1 cellular context compared by ENCODE assay signal in the genomic region with DNA sequence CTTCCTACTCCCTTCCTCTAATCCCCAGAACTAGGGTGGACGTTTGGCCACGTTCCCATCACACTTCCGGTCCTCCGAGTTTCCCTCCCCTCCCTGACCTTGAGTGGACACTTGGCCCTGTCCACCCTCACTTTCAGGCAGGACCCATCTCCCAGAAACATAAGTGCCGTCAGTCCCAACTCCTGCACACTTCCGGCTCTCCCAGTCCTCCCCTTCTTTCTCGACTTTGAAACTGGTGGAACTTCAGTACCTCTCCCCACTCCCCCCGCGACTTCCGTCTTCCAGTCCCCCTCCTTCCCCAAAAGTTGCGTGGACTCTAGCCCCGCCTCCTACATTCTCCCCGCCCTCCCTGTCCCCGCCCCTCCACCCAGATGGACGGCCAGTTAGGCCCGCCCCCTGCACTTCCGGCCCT.
A peak's percentile ranks its signal among the peaks of the same experiment; 100 is the strongest.
TF ChIP-seq lines count a peak whose summit lies in the region.

No MANE protein-coding gene starts in this region.

TF ChIP-seq in K562, 482 proteins besides CTCF, POLR2A, EP300 and RAD21 (continues in another document):
- TF ChIP-seq RBM15 (IDR thresholded peaks at IDR 0.05; ENCODE audit: insufficient read depth, low read length) (no peak), SIN3B (IDR thresholded peaks at IDR 0.05; ENCODE audit: low read depth) (no peak), ESRRB (CRISPR knock-in tag; IDR thresholded peaks at IDR 0.05; ENCODE audit: borderline replicate concordance) (no peak), THRAP3 (IDR thresholded peaks at IDR 0.05; ENCODE audit: borderline replicate concordance) (peak; percentile 66; the same call in 1 of the 2 replicates), ZNF3 (CRISPR knock-in tag; IDR thresholded peaks at IDR 0.05) (no peak), OTX1 (CRISPR knock-in tag; IDR thresholded peaks at IDR 0.05) (peak; percentile 78), ZNF639 (CRISPR knock-in tag; conservative IDR thresholded peaks at IDR 0.05 in 1 of 2, IDR thresholded peaks at IDR 0.05 in 1 of 2) (no peak), PBX2 (CRISPR knock-in tag; IDR thresholded peaks at IDR 0.05; ENCODE audit: low read depth) (no peak), PBX2 (tag; conservative IDR thresholded peaks at IDR 0.05; ENCODE audit: low read depth) (peak; percentile 69), DIDO1 (tag; IDR thresholded peaks at IDR 0.05; ENCODE audit: low read depth) (no peak), ETV1 (tag; conservative IDR thresholded peaks at IDR 0.05; ENCODE audit: low read depth) (peak; percentile 83), ETV6 (IDR thresholded peaks at IDR 0.05; ENCODE audit: borderline replicate concordance in 1 of 2, low read depth in 2 of 2, low read length in 1 of 2) (no peak; a peak in 1 of 4 replicates), ETV6 (CRISPR knock-in tag; IDR thresholded peaks at IDR 0.05; ENCODE audit: borderline replicate concordance) (no peak), ZNF232 (CRISPR knock-in tag; IDR thresholded peaks at IDR 0.05) (peak; percentile 40), NBN (IDR thresholded peaks at IDR 0.05; ENCODE audit: low read depth) (0 out of 2 replicates have a peak, but pooled peaks have one; percentile 15), ZFP1 (CRISPR knock-in tag; IDR thresholded peaks at IDR 0.05) (no peak), SNAPC5 (CRISPR knock-in tag; IDR thresholded peaks at IDR 0.05) (no peak), E2F6 (IDR thresholded peaks at IDR 0.05; ENCODE audit: borderline replicate concordance in 1 of 2, extremely low read depth in 1 of 2, insufficient read depth in 1 of 2, insufficient read length in 1 of 2, low read depth in 1 of 2, low read length in 1 of 2, poor library complexity in 1 of 2, severe bottlenecking in 1 of 2) (no peak), DPF2 (IDR thresholded peaks at IDR 0.05) (0 out of 2 replicates have a peak, but pooled peaks have one; percentile 39), FOXM1 (IDR thresholded peaks at IDR 0.05; ENCODE audit: low read depth) (no peak), FOXM1 (CRISPR knock-in tag; IDR thresholded peaks at IDR 0.05; ENCODE audit: low read depth) (no peak), RFX7 (CRISPR knock-in tag; IDR thresholded peaks at IDR 0.05) (no peak), DMBX1 (CRISPR knock-in tag; IDR thresholded peaks at IDR 0.05; ENCODE audit: borderline replicate concordance) (no peak), ZNF280B (CRISPR knock-in tag; IDR thresholded peaks at IDR 0.05) (no peak), CBX2 (IDR thresholded peaks at IDR 0.05; ENCODE audit: insufficient read depth, low read length, poor library complexity, severe bottlenecking) (no peak), CBX3 (IDR thresholded peaks at IDR 0.05; ENCODE audit: borderline replicate concordance in 1 of 2, low read length in 2 of 2) (peak in 1 of 2 experiments; percentile 50; a peak in 1 of 3 replicates)
- TF ChIP-seq, protein P1, sequence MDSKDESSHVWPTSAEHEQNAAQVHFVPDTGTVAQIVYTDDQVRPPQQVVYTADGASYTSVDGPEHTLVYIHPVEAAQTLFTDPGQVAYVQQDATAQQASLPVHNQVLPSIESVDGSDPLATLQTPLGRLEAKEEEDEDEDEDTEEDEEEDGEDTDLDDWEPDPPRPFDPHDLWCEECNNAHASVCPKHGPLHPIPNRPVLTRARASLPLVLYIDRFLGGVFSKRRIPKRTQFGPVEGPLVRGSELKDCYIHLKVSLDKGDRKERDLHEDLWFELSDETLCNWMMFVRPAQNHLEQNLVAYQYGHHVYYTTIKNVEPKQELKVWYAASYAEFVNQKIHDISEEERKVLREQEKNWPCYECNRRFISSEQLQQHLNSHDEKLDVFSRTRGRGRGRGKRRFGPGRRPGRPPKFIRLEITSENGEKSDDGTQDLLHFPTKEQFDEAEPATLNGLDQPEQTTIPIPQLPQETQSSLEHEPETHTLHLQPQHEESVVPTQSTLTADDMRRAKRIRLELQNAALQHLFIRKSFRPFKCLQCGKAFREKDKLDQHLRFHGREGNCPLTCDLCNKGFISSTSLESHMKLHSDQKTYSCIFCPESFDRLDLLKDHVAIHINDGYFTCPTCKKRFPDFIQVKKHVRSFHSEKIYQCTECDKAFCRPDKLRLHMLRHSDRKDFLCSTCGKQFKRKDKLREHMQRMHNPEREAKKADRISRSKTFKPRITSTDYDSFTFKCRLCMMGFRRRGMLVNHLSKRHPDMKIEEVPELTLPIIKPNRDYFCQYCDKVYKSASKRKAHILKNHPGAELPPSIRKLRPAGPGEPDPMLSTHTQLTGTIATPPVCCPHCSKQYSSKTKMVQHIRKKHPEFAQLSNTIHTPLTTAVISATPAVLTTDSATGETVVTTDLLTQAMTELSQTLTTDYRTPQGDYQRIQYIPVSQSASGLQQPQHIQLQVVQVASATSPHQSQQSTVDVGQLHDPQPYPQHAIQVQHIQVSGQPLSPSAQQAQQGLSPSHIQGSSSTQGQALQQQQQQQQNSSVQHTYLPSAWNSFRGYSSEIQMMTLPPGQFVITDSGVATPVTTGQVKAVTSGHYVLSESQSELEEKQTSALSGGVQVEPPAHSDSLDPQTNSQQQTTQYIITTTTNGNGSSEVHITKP (IDR thresholded peaks at IDR 0.05; ENCODE audit: partially characterized antibody), result peak; percentile 91
- TF ChIP-seq, protein P2, sequence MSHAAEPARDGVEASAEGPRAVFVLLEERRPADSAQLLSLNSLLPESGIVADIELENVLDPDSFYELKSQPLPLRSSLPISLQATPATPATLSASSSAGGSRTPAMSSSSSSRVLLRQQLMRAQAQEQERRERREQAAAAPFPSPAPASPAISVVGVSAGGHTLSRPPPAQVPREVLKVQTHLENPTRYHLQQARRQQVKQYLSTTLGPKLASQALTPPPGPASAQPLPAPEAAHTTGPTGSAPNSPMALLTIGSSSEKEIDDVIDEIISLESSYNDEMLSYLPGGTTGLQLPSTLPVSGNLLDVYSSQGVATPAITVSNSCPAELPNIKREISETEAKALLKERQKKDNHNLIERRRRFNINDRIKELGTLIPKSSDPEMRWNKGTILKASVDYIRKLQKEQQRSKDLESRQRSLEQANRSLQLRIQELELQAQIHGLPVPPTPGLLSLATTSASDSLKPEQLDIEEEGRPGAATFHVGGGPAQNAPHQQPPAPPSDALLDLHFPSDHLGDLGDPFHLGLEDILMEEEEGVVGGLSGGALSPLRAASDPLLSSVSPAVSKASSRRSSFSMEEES (CRISPR knock-in tag; IDR thresholded peaks at IDR 0.05), result no peak
- TF ChIP-seq, protein P3, sequence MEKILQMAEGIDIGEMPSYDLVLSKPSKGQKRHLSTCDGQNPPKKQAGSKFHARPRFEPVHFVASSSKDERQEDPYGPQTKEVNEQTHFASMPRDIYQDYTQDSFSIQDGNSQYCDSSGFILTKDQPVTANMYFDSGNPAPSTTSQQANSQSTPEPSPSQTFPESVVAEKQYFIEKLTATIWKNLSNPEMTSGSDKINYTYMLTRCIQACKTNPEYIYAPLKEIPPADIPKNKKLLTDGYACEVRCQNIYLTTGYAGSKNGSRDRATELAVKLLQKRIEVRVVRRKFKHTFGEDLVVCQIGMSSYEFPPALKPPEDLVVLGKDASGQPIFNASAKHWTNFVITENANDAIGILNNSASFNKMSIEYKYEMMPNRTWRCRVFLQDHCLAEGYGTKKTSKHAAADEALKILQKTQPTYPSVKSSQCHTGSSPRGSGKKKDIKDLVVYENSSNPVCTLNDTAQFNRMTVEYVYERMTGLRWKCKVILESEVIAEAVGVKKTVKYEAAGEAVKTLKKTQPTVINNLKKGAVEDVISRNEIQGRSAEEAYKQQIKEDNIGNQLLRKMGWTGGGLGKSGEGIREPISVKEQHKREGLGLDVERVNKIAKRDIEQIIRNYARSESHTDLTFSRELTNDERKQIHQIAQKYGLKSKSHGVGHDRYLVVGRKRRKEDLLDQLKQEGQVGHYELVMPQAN (IDR thresholded peaks at IDR 0.05; ENCODE audit: borderline replicate concordance), result no peak
- TF ChIP-seq, protein P4, sequence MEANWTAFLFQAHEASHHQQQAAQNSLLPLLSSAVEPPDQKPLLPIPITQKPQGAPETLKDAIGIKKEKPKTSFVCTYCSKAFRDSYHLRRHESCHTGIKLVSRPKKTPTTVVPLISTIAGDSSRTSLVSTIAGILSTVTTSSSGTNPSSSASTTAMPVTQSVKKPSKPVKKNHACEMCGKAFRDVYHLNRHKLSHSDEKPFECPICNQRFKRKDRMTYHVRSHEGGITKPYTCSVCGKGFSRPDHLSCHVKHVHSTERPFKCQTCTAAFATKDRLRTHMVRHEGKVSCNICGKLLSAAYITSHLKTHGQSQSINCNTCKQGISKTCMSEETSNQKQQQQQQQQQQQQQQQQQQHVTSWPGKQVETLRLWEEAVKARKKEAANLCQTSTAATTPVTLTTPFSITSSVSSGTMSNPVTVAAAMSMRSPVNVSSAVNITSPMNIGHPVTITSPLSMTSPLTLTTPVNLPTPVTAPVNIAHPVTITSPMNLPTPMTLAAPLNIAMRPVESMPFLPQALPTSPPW (CRISPR knock-in tag; IDR thresholded peaks at IDR 0.05), result peak; percentile 94
- TF ChIP-seq, protein P5, sequence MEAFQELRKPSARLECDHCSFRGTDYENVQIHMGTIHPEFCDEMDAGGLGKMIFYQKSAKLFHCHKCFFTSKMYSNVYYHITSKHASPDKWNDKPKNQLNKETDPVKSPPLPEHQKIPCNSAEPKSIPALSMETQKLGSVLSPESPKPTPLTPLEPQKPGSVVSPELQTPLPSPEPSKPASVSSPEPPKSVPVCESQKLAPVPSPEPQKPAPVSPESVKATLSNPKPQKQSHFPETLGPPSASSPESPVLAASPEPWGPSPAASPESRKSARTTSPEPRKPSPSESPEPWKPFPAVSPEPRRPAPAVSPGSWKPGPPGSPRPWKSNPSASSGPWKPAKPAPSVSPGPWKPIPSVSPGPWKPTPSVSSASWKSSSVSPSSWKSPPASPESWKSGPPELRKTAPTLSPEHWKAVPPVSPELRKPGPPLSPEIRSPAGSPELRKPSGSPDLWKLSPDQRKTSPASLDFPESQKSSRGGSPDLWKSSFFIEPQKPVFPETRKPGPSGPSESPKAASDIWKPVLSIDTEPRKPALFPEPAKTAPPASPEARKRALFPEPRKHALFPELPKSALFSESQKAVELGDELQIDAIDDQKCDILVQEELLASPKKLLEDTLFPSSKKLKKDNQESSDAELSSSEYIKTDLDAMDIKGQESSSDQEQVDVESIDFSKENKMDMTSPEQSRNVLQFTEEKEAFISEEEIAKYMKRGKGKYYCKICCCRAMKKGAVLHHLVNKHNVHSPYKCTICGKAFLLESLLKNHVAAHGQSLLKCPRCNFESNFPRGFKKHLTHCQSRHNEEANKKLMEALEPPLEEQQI (IDR thresholded peaks at IDR 0.05), result no peak
- TF ChIP-seq, protein P6, sequence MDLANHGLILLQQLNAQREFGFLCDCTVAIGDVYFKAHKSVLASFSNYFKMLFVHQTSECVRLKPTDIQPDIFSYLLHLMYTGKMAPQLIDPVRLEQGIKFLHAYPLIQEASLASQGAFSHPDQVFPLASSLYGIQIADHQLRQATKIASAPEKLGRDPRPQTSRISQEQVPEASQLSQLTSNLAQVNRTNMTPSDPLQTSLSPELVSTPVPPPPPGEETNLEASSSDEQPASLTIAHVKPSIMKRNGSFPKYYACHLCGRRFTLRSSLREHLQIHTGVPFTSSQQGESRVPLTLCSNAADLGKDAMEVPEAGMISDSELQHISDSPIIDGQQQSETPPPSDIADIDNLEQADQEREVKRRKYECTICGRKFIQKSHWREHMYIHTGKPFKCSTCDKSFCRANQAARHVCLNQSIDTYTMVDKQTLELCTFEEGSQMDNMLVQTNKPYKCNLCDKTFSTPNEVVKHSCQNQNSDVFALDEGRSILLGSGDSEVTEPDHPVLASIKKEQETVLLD (IDR thresholded peaks at IDR 0.05), result peak; percentile 18
